Comparison of ENCODE assay signal across 9 cellular contexts in genomic region chr9:94681508-94681907, GRCh38. TPM values are rescaled to one million over a fixed set of nuclear protein-coding genes. Genes with fewer than 3 reads are reported as not detected.
A peak's percentile ranks its signal among the peaks of the same experiment; 100 is the strongest.
DNase-seq lines count a peak whose midpoint lies in the region; ATAC-seq, FAIRE-seq and TF ChIP-seq lines count a peak whose summit lies in the region.
"Had no signal": no experiment of that assay in that cellular context is flagged by ENCODE, and none has a peak within 500 bp of the region (broad histone marks: within the 10 kb centered on the region; RNA-seq: fewer than 3 reads in every experiment).

No MANE protein-coding gene starts in this region.

- H3K9me3 ChIP-seq in pancreas, result no peaks in the 10 kb centered on the region

- 2 to 3% methylated on average over 7 of the region's 7 CpGs for WGBS in pancreas, 2 donors

- intact Hi-C loops in head of caudate nucleus (cut with DNase I) (loop anchor here (2.0 to 5.0 kb wide), 2 partner anchors 311 to 445 kb away; no protein-coding TSS in a partner anchor), pancreas (cut with DNase I) (loop anchor here in 1 of 3 donors (5.0 to 10.0 kb wide), 2 partner anchors 93 to 446 kb away; no protein-coding TSS in a partner anchor)

- no peak for FAIRE-seq in pancreas (lab: Jason Lieb, UNC)

- H3K4me3 ChIP-seq in pancreas, result no peak overlapping the region
- H3K4me3 ChIP-seq: BLaER1 treated with 17β-estradiol and CSF1 and Interleukin-3, amounts not matched to agents 10 nM and 100 nM had no signal

- H3K9me3 Mint-ChIP-seq in activated naive CD8-positive, alpha-beta T cell treated with anti-CD3 and anti-CD28 coated beads for 36 hours, result no peaks in the 10 kb centered on the region
- H3K9me3 Mint-ChIP-seq in type B pancreatic cell, result no peaks in the 10 kb centered on the region

- no peak overlapping the region for H3K4me3 Mint-ChIP-seq in activated naive CD8-positive, alpha-beta T cell treated with anti-CD3 and anti-CD28 coated beads for 36 hours
- H3K4me3 Mint-ChIP-seq in type B pancreatic cell, result no peak overlapping the region

- no peaks in the 10 kb centered on the region for H3K27me3 ChIP-seq in pancreas
- H3K27me3 ChIP-seq: BLaER1 treated with 17β-estradiol and CSF1 and Interleukin-3, amounts not matched to agents 10 nM and 100 nM had no signal

- peaks cover 10% of the 10 kb centered on the region for H3K27me3 Mint-ChIP-seq in activated naive CD8-positive, alpha-beta T cell treated with anti-CD3 and anti-CD28 coated beads for 36 hours
- no peaks in the 10 kb centered on the region for H3K27me3 Mint-ChIP-seq in type B pancreatic cell

- TF ChIP-seq CTCF in pancreas (IDR thresholded peaks at IDR 0.05), result peak in 3 of 4 donors; percentile 46 to 60 (median 53)
- TF ChIP-seq CTCF in type B pancreatic cell (conservative IDR thresholded peaks at IDR 0.05), result peak; percentile 86

- peaks cover 1% of the 10 kb centered on the region for H3K4me1 Mint-ChIP-seq in activated naive CD8-positive, alpha-beta T cell treated with anti-CD3 and anti-CD28 coated beads for 36 hours
- peaks cover 25% of the 10 kb centered on the region for H3K4me1 Mint-ChIP-seq in type B pancreatic cell (ENCODE audit: unreplicated experiment)

- no peaks in the 10 kb centered on the region for H3K4me1 ChIP-seq in pancreas

- no peak overlapping the region for H3K27ac Mint-ChIP-seq in activated naive CD8-positive, alpha-beta T cell treated with anti-CD3 and anti-CD28 coated beads for 36 hours
- H3K27ac Mint-ChIP-seq in type B pancreatic cell, result peak overlapping the region; percentile 3

- ATAC-seq in SK-N-SH treated with all-trans-retinoic acid at 6 μM for 48 hours, result peak; percentile 100
- peak; percentile 98 to 100 (median 99) for ATAC-seq in pancreas

- H3K36me3 ChIP-seq in pancreas, result no peaks in the 10 kb centered on the region
- H3K36me3 ChIP-seq: BLaER1 treated with 17β-estradiol and CSF1 and Interleukin-3, amounts not matched to agents 10 nM and 100 nM had no signal

- DNase-seq in NCI-H446 (lab: John Stamatoyannopoulos, UW) (peak; percentile 46 to 78), NCI-H446 treated with DMSO at 0.1 percent for 48 hours (lab: John Stamatoyannopoulos, UW) (no peak), M059J (ENCODE audit: low read depth) (peak; percentile 87), head of caudate nucleus (peak; percentile 67 to 94 (median 86)), pancreas (peak; percentile 68 to 90 (median 77)), type B pancreatic cell (ENCODE audit: extremely low spot score, unreplicated experiment) (peak; percentile 75)
- DNase-seq in activated naive CD8-positive, alpha-beta T cell treated with anti-CD3 and anti-CD28 coated beads for 36 hours, result peak; percentile 42

- no peak overlapping the region for H3K27ac ChIP-seq in pancreas
- H3K27ac ChIP-seq: BLaER1 treated with 17β-estradiol and CSF1 and Interleukin-3, amounts not matched to agents 10 nM and 100 nM had no signal

- H3K36me3 Mint-ChIP-seq in activated naive CD8-positive, alpha-beta T cell treated with anti-CD3 and anti-CD28 coated beads for 36 hours, result no peaks in the 10 kb centered on the region
- no peaks in the 10 kb centered on the region for H3K36me3 Mint-ChIP-seq in type B pancreatic cell

TF ChIP-seq in SK-N-SH treated with all-trans-retinoic acid at 6 μM for 48 hours, 23 proteins besides CTCF, POLR2A, EP300 and RAD21:
- TF ChIP-seq RARB (CRISPR knock-in tag; IDR thresholded peaks at IDR 0.05) (no peak), ZFP3 (CRISPR knock-in tag; IDR thresholded peaks at IDR 0.05) (peak; percentile 62; the same call in 1 of the 2 replicates), ZC3H10 (CRISPR knock-in tag; IDR thresholded peaks at IDR 0.05) (no peak), TCF4 (CRISPR knock-in tag; IDR thresholded peaks at IDR 0.05; ENCODE audit: borderline replicate concordance) (peak; percentile 25; the same call in 1 of the 2 replicates), SNAI2 (CRISPR knock-in tag; IDR thresholded peaks at IDR 0.05) (peak; percentile 53; the same call in 1 of the 2 replicates), CSDC2 (CRISPR knock-in tag; IDR thresholded peaks at IDR 0.05) (0 out of 2 replicates have a peak, but pooled peaks have one; percentile 87), ZNF8 (CRISPR knock-in tag; IDR thresholded peaks at IDR 0.05) (no peak), ISL1 (CRISPR knock-in tag; IDR thresholded peaks at IDR 0.05) (0 out of 2 replicates have a peak, but pooled peaks have one; percentile 19)
- TF ChIP-seq, protein P1, sequence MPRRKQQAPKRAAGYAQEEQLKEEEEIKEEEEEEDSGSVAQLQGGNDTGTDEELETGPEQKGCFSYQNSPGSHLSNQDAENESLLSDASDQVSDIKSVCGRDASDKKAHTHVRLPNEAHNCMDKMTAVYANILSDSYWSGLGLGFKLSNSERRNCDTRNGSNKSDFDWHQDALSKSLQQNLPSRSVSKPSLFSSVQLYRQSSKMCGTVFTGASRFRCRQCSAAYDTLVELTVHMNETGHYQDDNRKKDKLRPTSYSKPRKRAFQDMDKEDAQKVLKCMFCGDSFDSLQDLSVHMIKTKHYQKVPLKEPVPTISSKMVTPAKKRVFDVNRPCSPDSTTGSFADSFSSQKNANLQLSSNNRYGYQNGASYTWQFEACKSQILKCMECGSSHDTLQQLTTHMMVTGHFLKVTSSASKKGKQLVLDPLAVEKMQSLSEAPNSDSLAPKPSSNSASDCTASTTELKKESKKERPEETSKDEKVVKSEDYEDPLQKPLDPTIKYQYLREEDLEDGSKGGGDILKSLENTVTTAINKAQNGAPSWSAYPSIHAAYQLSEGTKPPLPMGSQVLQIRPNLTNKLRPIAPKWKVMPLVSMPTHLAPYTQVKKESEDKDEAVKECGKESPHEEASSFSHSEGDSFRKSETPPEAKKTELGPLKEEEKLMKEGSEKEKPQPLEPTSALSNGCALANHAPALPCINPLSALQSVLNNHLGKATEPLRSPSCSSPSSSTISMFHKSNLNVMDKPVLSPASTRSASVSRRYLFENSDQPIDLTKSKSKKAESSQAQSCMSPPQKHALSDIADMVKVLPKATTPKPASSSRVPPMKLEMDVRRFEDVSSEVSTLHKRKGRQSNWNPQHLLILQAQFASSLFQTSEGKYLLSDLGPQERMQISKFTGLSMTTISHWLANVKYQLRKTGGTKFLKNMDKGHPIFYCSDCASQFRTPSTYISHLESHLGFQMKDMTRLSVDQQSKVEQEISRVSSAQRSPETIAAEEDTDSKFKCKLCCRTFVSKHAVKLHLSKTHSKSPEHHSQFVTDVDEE (CRISPR knock-in tag; IDR thresholded peaks at IDR 0.05), result peak; percentile 70

RNA-seq across cellular contexts. Expression of gene FBP1, which starts 42.2 kb away (rescaled TPM):
- 0.52 TPM in 1 of 2 replicates, not detected in the other for total RNA-seq in M059J (2014; rRNA removed; shearing (Covaris generic))
- total RNA-seq in activated naive CD8-positive, alpha-beta T cell treated with anti-CD3 and anti-CD28 coated beads for 36 hours, result 1 to 10 TPM in 1 of 2 experiments, under 1 TPM in 1; 0.82 to 1.2 TPM
- 10 to 100 TPM; 19.5 to 31.2 (median 24.1) TPM for total RNA-seq in pancreas
- 10 to 100 TPM; 19.5 to 39.2 TPM for polyA plus RNA-seq in pancreas
- total RNA-seq in type B pancreatic cell (ENCODE audit: low replicate concordance), result 25.9 and 35.9 TPM in 2 replicates

RNA-seq across cellular contexts. Expression of gene AOPEP, which starts 45.0 kb away (rescaled TPM):
- total RNA-seq in M059J (2014; rRNA removed; shearing (Covaris generic)), result 95.6 and 120 TPM in 2 replicates
- 1 to 10 TPM; 5.0 to 6.8 TPM for total RNA-seq in activated naive CD8-positive, alpha-beta T cell treated with anti-CD3 and anti-CD28 coated beads for 36 hours
- 100 to 1,000 TPM in 1 of 6 donors, 10 to 100 TPM in 5; 50.5 to 140 (median 73.4) TPM for total RNA-seq in pancreas
- 10 to 100 TPM; 75.9 to 77.4 TPM for polyA plus RNA-seq in pancreas
- total RNA-seq in type B pancreatic cell (ENCODE audit: low replicate concordance), result 56.8 and 89.3 TPM in 2 replicates

Comparison
In these comparisons a context has a peak if more than half of its experiments do, and no peak if none do; other contexts are left out.
1. RNA of gene FBP1, which starts 42.2 kb away (total RNA-seq): 25.9 to 35.9 TPM in type B pancreatic cell and 19.5 to 31.2 TPM in pancreas; 0.82 to 1.2 TPM in activated naive CD8-positive, alpha-beta T cell treated with anti-CD3 and anti-CD28 coated beads for 36 hours and 0.52 TPM in M059J; every median in the first group is over 4 times any median in the second.